ENCODE assay signal across 22 cellular contexts in genomic region chr2:30428034-30428662, GRCh38. TPM values are rescaled to one million over a fixed set of nuclear protein-coding genes. Genes with fewer than 3 reads are reported as not detected.
DNase-seq lines count a peak whose midpoint lies in the region; ATAC-seq, FAIRE-seq and TF ChIP-seq lines count a peak whose summit lies in the region.
"Had no signal": no experiment of that assay in that cellular context is flagged by ENCODE, and none has a peak within 500 bp of the region (broad histone marks: within the 10 kb centered on the region; RNA-seq: fewer than 3 reads in every experiment).

No MANE protein-coding gene starts in this region.

- DNase-seq in HepG2 (ENCODE audit: low spot score), result no peak
- DNase-seq in right lobe of liver, result no peak
- no peak for DNase-seq in T-cell
- no peak for DNase-seq in effector memory CD8-positive, alpha-beta T cell
- DNase-seq in stimulated activated naive CD8-positive, alpha-beta T cell treated with anti-CD3 and anti-CD28 coated beads, Interleukin-15, amount 100 ng/mL, for 72 hours, result no peak
- DNase-seq in glutamatergic neuron, result no peak
- DNase-seq in NCI-H2196 (lab: John Stamatoyannopoulos, UW; ENCODE audit: unreplicated experiment), result no peak
- DNase-seq in NCI-H2171 treated with DMSO at 0.1 percent for 48 hours (lab: John Stamatoyannopoulos, UW), result no peak
- DNase-seq: activated gamma-delta T cell treated with Interleukin-2 at 50 U/mL for 16 hours; DMS79; endodermal cell; MG63; NCI-H1436 treated with DMSO at 0.1 percent for 48 hours; stimulated activated CD4-positive, alpha-beta T cell treated with anti-CD3 and anti-CD28 coated beads, Interleukin-2, amount 100 ng/mL, for 24 hours had no signal

- H3K27me3 Mint-ChIP-seq in T-cell (no peaks in the 10 kb centered on the region), glutamatergic neuron (ENCODE audit: unreplicated experiment) (no peaks in the 10 kb centered on the region)
- no peaks in the 10 kb centered on the region for H3K27me3 Mint-ChIP-seq in effector memory CD8-positive, alpha-beta T cell
- no peaks in the 10 kb centered on the region for H3K27me3 Mint-ChIP-seq in stimulated activated naive CD8-positive, alpha-beta T cell treated with anti-CD3 and anti-CD28 coated beads, Interleukin-15, amount 100 ng/mL, for 72 hours
- H3K27me3 Mint-ChIP-seq: IgD-negative memory B cell, type B pancreatic cell had no signal

- intact Hi-C loops in HepG2 (cut with micrococcal nuclease; ENCODE audit: unreplicated experiment) (no loop called here), right lobe of liver (cut with DNase I) (no loop called here)

- peaks cover 42 to 47% (median 43%) of the 10 kb centered on the region in 3 donors for H3K4me1 Mint-ChIP-seq in T-cell
- peaks cover 1 to 13% of the 10 kb centered on the region in 2 donors for H3K4me1 Mint-ChIP-seq in effector memory CD8-positive, alpha-beta T cell (ENCODE audit: low read depth in 2 of 2)
- peaks cover 50% of the 10 kb centered on the region for H3K4me1 Mint-ChIP-seq in stimulated activated naive CD8-positive, alpha-beta T cell treated with anti-CD3 and anti-CD28 coated beads, Interleukin-15, amount 100 ng/mL, for 72 hours
- no peaks in the 10 kb centered on the region for H3K4me1 Mint-ChIP-seq in glutamatergic neuron (ENCODE audit: low read depth, unreplicated experiment)
- H3K4me1 Mint-ChIP-seq: WTC11 had no signal

- H3K36me3 Mint-ChIP-seq in T-cell (peaks cover 3% of the 10 kb centered on the region), glutamatergic neuron (ENCODE audit: unreplicated experiment) (no peaks in the 10 kb centered on the region)
- H3K36me3 Mint-ChIP-seq in effector memory CD8-positive, alpha-beta T cell (ENCODE audit: insufficient read depth), result no peaks in the 10 kb centered on the region
- H3K36me3 Mint-ChIP-seq: type B pancreatic cell, WTC11 had no signal

- no peak for TF ChIP-seq CTCF in HepG2 (CRISPR knock-in tag; IDR thresholded peaks at IDR 0.05)
- no peak for TF ChIP-seq CTCF in right lobe of liver (IDR thresholded peaks at IDR 0.05)
- no peak for TF ChIP-seq CTCF in glutamatergic neuron (IDR thresholded peaks at IDR 0.05; ENCODE audit: partially characterized antibody, unreplicated experiment)

- TF ChIP-seq EP300 in HepG2 (IDR thresholded peaks at IDR 0.05; ENCODE audit: low read depth in 2 of 2, low read length in 2 of 2) (no peak), HepG2 (CRISPR knock-in tag; IDR thresholded peaks at IDR 0.05; ENCODE audit: borderline replicate concordance) (no peak)

- H3K9ac ChIP-seq in HepG2 (ENCODE audit: insufficient read depth, low read depth, low read length), result no peak overlapping the region

- CTCF ChIA-PET in HepG2 (lab: Yijun Ruan, JAX; ENCODE audit: low intra/inter-chr PET ratio, low total read pairs), result no interaction called here
- CTCF ChIA-PET in T-cell (lab: Charles Lee), result interaction anchor here (0.6 to 1.2 kb wide), 7 partner anchors 35 to 1544 kb away, joined by 3 to 4 read pairs (median 4); no protein-coding TSS in a partner anchor

- no TSS peak for BruUV-seq in HepG2 (replicated peaks; lab: Mats Ljungman, UMichigan)

- no peaks in the 10 kb centered on the region for H3K79me2 ChIP-seq in HepG2 (ENCODE audit: insufficient read depth, low read length)

- in situ Hi-C loops in HepG2 (cut with HindIII; ENCODE audit: extremely low pct_ligation_motif_present, low pct_unique_long_range_greater_than_20kb), result no loop called here

- H3K4me1 ChIP-seq in HepG2 (ENCODE audit: insufficient read depth, low read length) (peaks cover 8% of the 10 kb centered on the region; the same call in 1 of the 2 replicates), right lobe of liver (no peaks in the 10 kb centered on the region)

- ATAC-seq in HepG2 (no peak), right lobe of liver (no peak), T-cell (replicated peaks in 1 of 4) (peak in 1 of 4 experiments; percentile 38)
- no peak for ATAC-seq in effector memory CD8-positive, alpha-beta T cell (replicated peaks)
- no peak for ATAC-seq in stimulated activated naive CD8-positive, alpha-beta T cell treated with anti-CD3 and anti-CD28 coated beads, Interleukin-15, amount 100 ng/mL, for 72 hours
- ATAC-seq: GM12878, left lobe of liver, Right ventricle myocardium inferior, WTC11 had no signal

- H3K4me3 Mint-ChIP-seq in T-cell (peak overlapping the region in 2 of 3 donors; percentile 1 to 56), glutamatergic neuron (ENCODE audit: unreplicated experiment) (no peak overlapping the region)
- no peak overlapping the region for H3K4me3 Mint-ChIP-seq in effector memory CD8-positive, alpha-beta T cell
- peak overlapping the region in 1 of 2 donors; percentile 59 for H3K4me3 Mint-ChIP-seq in stimulated activated naive CD8-positive, alpha-beta T cell treated with anti-CD3 and anti-CD28 coated beads, Interleukin-15, amount 100 ng/mL, for 72 hours
- H3K4me3 Mint-ChIP-seq: endodermal cell, type B pancreatic cell, WTC11 had no signal

- H3K27ac ChIP-seq in HepG2 (ENCODE audit: extremely low read length, insufficient read depth, low read length) (no peak overlapping the region), right lobe of liver (no peak overlapping the region)
- H3K27ac ChIP-seq: HL-60, skin epidermis had no signal

- H3K4me2 ChIP-seq in HepG2 (ENCODE audit: low read depth, low read length), result peak overlapping the region; percentile 44

- TF ChIP-seq RAD21 in HepG2 (CRISPR knock-in tag; IDR thresholded peaks at IDR 0.05), result no peak

- H3K36me3 ChIP-seq in HepG2 (replicated peaks in 1 of 2; ENCODE audit: control insufficient read depth in 1 of 2, insufficient read depth in 2 of 2, low read length in 2 of 2) (no peaks in the 10 kb centered on the region), right lobe of liver (no peaks in the 10 kb centered on the region)
- H3K36me3 ChIP-seq: MG63 had no signal

- H3K9me3 Mint-ChIP-seq in T-cell (peaks cover 0 to 6% (median 0%) of the 10 kb centered on the region in 3 donors), glutamatergic neuron (ENCODE audit: unreplicated experiment) (no peaks in the 10 kb centered on the region)
- H3K9me3 Mint-ChIP-seq in effector memory CD8-positive, alpha-beta T cell, result no peaks in the 10 kb centered on the region
- peaks cover 0 to 6% of the 10 kb centered on the region in 2 donors for H3K9me3 Mint-ChIP-seq in stimulated activated naive CD8-positive, alpha-beta T cell treated with anti-CD3 and anti-CD28 coated beads, Interleukin-15, amount 100 ng/mL, for 72 hours
- H3K9me3 Mint-ChIP-seq: type B pancreatic cell had no signal

- H4K20me1 ChIP-seq in HepG2 (ENCODE audit: insufficient read depth, low read length), result no peaks in the 10 kb centered on the region

- POLR2A ChIA-PET in HepG2 (lab: Yijun Ruan, JAX) (interaction anchor here (0.6 kb wide), 1 partner anchor 74 kb away, joined by 4 read pairs; no protein-coding TSS in a partner anchor), T-cell (lab: Charles Lee) (interaction anchor here in 1 of 2 donors (0.6 to 1.0 kb wide), 8 partner anchors 10 to 1730 kb away, joined by 3 to 10 read pairs (median 4); partner anchors contain the start of gene LBH)

- H3K27ac Mint-ChIP-seq in T-cell, result peak overlapping the region; percentile 65 to 78
- H3K27ac Mint-ChIP-seq in effector memory CD8-positive, alpha-beta T cell, result peak overlapping the region; percentile 57 to 70
- peak overlapping the region; percentile 12 to 96 for H3K27ac Mint-ChIP-seq in stimulated activated naive CD8-positive, alpha-beta T cell treated with anti-CD3 and anti-CD28 coated beads, Interleukin-15, amount 100 ng/mL, for 72 hours
- no peak overlapping the region for H3K27ac Mint-ChIP-seq in glutamatergic neuron (ENCODE audit: unreplicated experiment)
- H3K27ac Mint-ChIP-seq: endodermal cell, type B pancreatic cell, WTC11 had no signal

- FAIRE-seq in HepG2 (lab: Jason Lieb, UNC), result no peak
- FAIRE-seq: GM12878 had no signal

- H3K9me3 ChIP-seq in HepG2 (ENCODE audit: low read length), result no peaks in the 10 kb centered on the region
- H3K9me3 ChIP-seq in right lobe of liver, result no peaks in the 10 kb centered on the region
- H3K9me3 ChIP-seq: MG63 had no signal

- H3K27me3 ChIP-seq in HepG2 (ENCODE audit: control insufficient read depth in 1 of 2, insufficient read depth in 2 of 2, low read length in 2 of 2), result no peaks in the 10 kb centered on the region; a peak in 1 of 5 replicates
- no peaks in the 10 kb centered on the region for H3K27me3 ChIP-seq in right lobe of liver
- H3K27me3 ChIP-seq: MG63 had no signal

- no peak for TF ChIP-seq POLR2A in HepG2 (IDR thresholded peaks at IDR 0.05; ENCODE audit: insufficient read depth in 1 of 2, low read depth in 2 of 2, low read length in 2 of 2)
- TF ChIP-seq POLR2A in right lobe of liver (IDR thresholded peaks at IDR 0.05), result no peak

- WGBS in HepG2 (ENCODE audit: low lambda C conversion rate), result 22% methylated on average over 6 of the region's 6 CpGs
- WGBS in right lobe of liver (ENCODE audit: insufficient coverage, low coverage, low lambda C conversion rate, missing lambda C conversion rate), result 55% methylated on average over 6 of the region's 6 CpGs

- no peak overlapping the region for H3K4me3 ChIP-seq in HepG2 (replicated peaks in 1 of 3; ENCODE audit: insufficient read depth in 1 of 3, low read depth in 2 of 3, low read length in 3 of 3)
- H3K4me3 ChIP-seq in right lobe of liver, result no peak overlapping the region
- H3K4me3 ChIP-seq: GM12878, MG63, skin epidermis had no signal

- no peak overlapping the region for H2AFZ ChIP-seq in HepG2 (ENCODE audit: low read length)

RNA-seq across cellular contexts. Expression of gene LCLAT1, which starts 18.9 kb away (rescaled TPM):
- total RNA-seq in HepG2 (2016; rRNA removed; fragmentation: Illumina TruSeq; extraction: Trizol) (25.3 and 28.0 TPM in 2 replicates), right lobe of liver (10 to 100 TPM; 11.1 to 14.0 (median 12.0) TPM), T-cell (10 to 100 TPM; 13.8 to 33.0 (median 19.6) TPM), glutamatergic neuron (ENCODE audit: unreplicated experiment) (16.0 TPM)
- total RNA-seq in HepG2 (2016; cell fraction: cytosol; rRNA removed; fragmentation: Illumina TruSeq; extraction: Trizol; ENCODE audit: low read depth), result 80.7 and 82.8 TPM in 2 replicates
- 19.9 and 24.2 TPM in 2 replicates for total RNA-seq in HepG2 (2016; cell fraction: insoluble cytoplasmic fraction; rRNA removed; fragmentation: Illumina TruSeq; extraction: Trizol)
- 18.5 and 22.8 TPM in 2 replicates for total RNA-seq in HepG2 (2016; cell fraction: membrane; rRNA removed; fragmentation: Illumina TruSeq; extraction: Trizol)
- 34.7 and 44.8 TPM in 2 replicates for total RNA-seq in HepG2 (2016; cell fraction: nucleus; rRNA removed; fragmentation: Illumina TruSeq; extraction: Trizol)
- polyA plus RNA-seq in HepG2 (2011; rRNA removed), result 13.5 and 18.0 TPM in 2 replicates
- polyA plus RNA-seq in HepG2 (2011; cell fraction: cytosol; rRNA removed), result 9.8 and 13.3 TPM in 2 replicates
- polyA plus RNA-seq in HepG2 (2011; cell fraction: nucleus; rRNA removed), result 6.6 and 8.6 TPM in 2 replicates
- 6.9 and 8.2 TPM in 2 replicates for polyA plus RNA-seq in HepG2 (2012)
- polyA plus RNA-seq in HepG2 (2016; cell fraction: cytosol; fragmentation: Illumina TruSeq; extraction: Trizol; ENCODE audit: low read depth), result 0.61 and 0.95 TPM in 2 replicates
- polyA plus RNA-seq in HepG2 (2016; cell fraction: insoluble cytoplasmic fraction; fragmentation: Illumina TruSeq; extraction: Trizol; ENCODE audit: low read depth), result 9.0 and 9.3 TPM in 2 replicates
- 1.7 and 2.1 TPM in 2 replicates for polyA plus RNA-seq in HepG2 (2016; cell fraction: membrane; fragmentation: Illumina TruSeq; extraction: Trizol; ENCODE audit: low read depth)
- polyA plus RNA-seq in HepG2 (2016; cell fraction: nucleus; fragmentation: Illumina TruSeq; extraction: Trizol; ENCODE audit: insufficient read depth, low read depth), result 17.9 and 20.3 TPM in 2 replicates
- polyA minus RNA-seq in HepG2 (2011; rRNA and poly(A)+ RNA removed; ENCODE audit: low replicate concordance), result 32.9 and 35.0 TPM in 2 replicates
- 31.9 and 43.3 TPM in 2 replicates for polyA minus RNA-seq in HepG2 (2011; cell fraction: cytosol; rRNA and poly(A)+ RNA removed)
- 48.0 and 49.5 TPM in 2 replicates for polyA minus RNA-seq in HepG2 (2011; cell fraction: nucleus; rRNA and poly(A)+ RNA removed)

Comparison
In these comparisons a context has a peak if more than half of its experiments do, and no peak if none do; other contexts are left out.
1. H3K4me3 Mint-ChIP-seq: peak in T-cell (2 of 3); none in effector memory CD8-positive, alpha-beta T cell (0 of 2) and glutamatergic neuron (single experiment).